ENCODE assay signal across 2 cellular contexts in genomic region chr6:110708295-110708965, GRCh38.
TF ChIP-seq lines count a peak whose summit lies in the region.

No MANE protein-coding gene starts in this region.

TF ChIP-seq in A549, 52 proteins besides CTCF, POLR2A, EP300 and RAD21 (continued from another document):
- TF ChIP-seq CHD2 (IDR thresholded peaks at IDR 0.05; ENCODE audit: low read length, partially characterized antibody) (no peak), HEYL (CRISPR knock-in tag; IDR thresholded peaks at IDR 0.05) (no peak), HDAC2 (IDR thresholded peaks at IDR 0.05) (no peak), FOSL2 (IDR thresholded peaks at IDR 0.05) (no peak), FOSL2 (CRISPR knock-in tag; IDR thresholded peaks at IDR 0.05) (peak; percentile 52; the same call in 1 of the 2 replicates)
TF ChIP-seq in A549: peak in this region for 1.

TF ChIP-seq in HCT116, 20 proteins besides CTCF, POLR2A, EP300 and RAD21 (continued from another document):
- TF ChIP-seq SP1 (IDR thresholded peaks at IDR 0.05; ENCODE audit: low read depth) (no peak), EZH2phosphoT487 (IDR thresholded peaks at IDR 0.05; ENCODE audit: borderline replicate concordance) (no peak), CEBPB (IDR thresholded peaks at IDR 0.05; ENCODE audit: low read depth) (no peak), ZBTB33 (IDR thresholded peaks at IDR 0.05; ENCODE audit: extremely low read depth, insufficient replicate concordance, low read length) (no peak), EZH2 (IDR thresholded peaks at IDR 0.05) (no peak), JUND (IDR thresholded peaks at IDR 0.05) (no peak)
